Comparison of ENCODE assay signal across 17 cellular contexts in the genomic region with DNA sequence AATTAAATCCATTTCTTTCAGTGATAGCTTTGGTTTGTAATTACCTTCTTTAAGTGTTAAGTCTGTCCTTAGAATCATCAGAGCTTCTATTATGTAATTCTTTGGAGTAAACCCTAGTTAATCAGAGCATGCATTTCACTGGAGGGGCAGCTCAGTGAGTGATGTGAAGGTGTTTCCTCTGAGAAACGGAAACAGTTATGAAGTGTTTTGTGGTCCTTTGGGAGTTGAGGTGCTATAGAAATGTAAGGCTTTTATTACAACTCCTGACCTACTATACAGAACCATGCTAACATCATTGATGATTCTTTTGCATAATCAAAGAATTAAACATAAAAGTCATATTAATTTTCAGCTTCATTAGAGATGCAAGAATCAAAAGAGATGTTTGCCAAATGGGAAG.
"Had no signal": no experiment of that assay in that cellular context is flagged by ENCODE, and none has a peak within 500 bp of the region (broad histone marks: within the 10 kb centered on the region; RNA-seq: fewer than 3 reads in every experiment).

No MANE protein-coding gene starts in this region.

- H3K27me3 Mint-ChIP-seq: activated CD4-positive, alpha-beta T cell treated with anti-CD3 and anti-CD28 coated beads, Interleukin-2, amount 10 ng/mL, durations not matched to agents 24 days and 14 days; activated naive CD8-positive, alpha-beta T cell; stimulated activated memory B cell treated with anti-CD40 and anti-IgM and Interleukin-4, amounts not matched to agents 10 μg/mL and 1 μg/mL and 100 μg/mL, for 72 hours had no signal

- H3K36me3 ChIP-seq: colonic mucosa, thyroid gland had no signal

- DNase-seq: activated CD4-positive, alpha-beta T cell treated with anti-CD3 and anti-CD28 coated beads, Interleukin-2, amount 10 ng/mL, durations not matched to agents 24 days and 14 days; activated CD8-positive, alpha-beta memory T cell treated with anti-CD3 and anti-CD28 coated beads, Interleukin-2, amount 50 U/mL, for 4 hours; activated CD8-positive, alpha-beta T cell treated with anti-CD3 and anti-CD28 coated beads, Interleukin-2, amount 10 ng/mL, durations not matched to agents 7 days and 5 days; activated gamma-delta T cell; activated T-cell treated with anti-CD3 and anti-CD28 coated beads, Interleukin-2, amount 50 U/mL, for 48 hours; amniotic stem cell; colonic mucosa; left colon; midbrain; posterior cingulate gyrus; retina; thyroid gland had no signal

- H3K4me1 ChIP-seq: colonic mucosa, thyroid gland had no signal

- H3K27ac Mint-ChIP-seq: activated CD4-positive, alpha-beta T cell treated with anti-CD3 and anti-CD28 coated beads, Interleukin-2, amount 10 ng/mL, durations not matched to agents 24 days and 14 days; activated CD8-positive, alpha-beta T cell treated with anti-CD3 and anti-CD28 coated beads, Interleukin-2, amount 10 ng/mL, durations not matched to agents 7 days and 5 days; activated naive CD8-positive, alpha-beta T cell; stimulated activated memory B cell treated with anti-CD40 and anti-IgM and Interleukin-4, amounts not matched to agents 10 μg/mL and 1 μg/mL and 100 μg/mL, for 72 hours; WTC11 had no signal

- H3K9me3 ChIP-seq: colonic mucosa, thyroid gland had no signal

- H3K27ac ChIP-seq: colonic mucosa, thyroid gland had no signal

- ATAC-seq: activated CD8-positive, alpha-beta T cell treated with anti-CD3 and anti-CD28 coated beads, Interleukin-2, amount 10 ng/mL, durations not matched to agents 7 days and 5 days; esophagus mucosa; left colon; stimulated activated memory B cell treated with anti-CD40 and anti-IgM and Interleukin-4, amounts not matched to agents 10 μg/mL and 1 μg/mL and 100 μg/mL, for 72 hours; WTC11 had no signal

- H3K27me3 ChIP-seq: colonic mucosa, thyroid gland had no signal

- H3K4me3 Mint-ChIP-seq: activated CD4-positive, alpha-beta T cell treated with anti-CD3 and anti-CD28 coated beads, Interleukin-2, amount 10 ng/mL, durations not matched to agents 24 days and 14 days; activated CD8-positive, alpha-beta T cell treated with anti-CD3 and anti-CD28 coated beads, Interleukin-2, amount 10 ng/mL, durations not matched to agents 7 days and 5 days; activated naive CD8-positive, alpha-beta T cell; stimulated activated memory B cell treated with anti-CD40 and anti-IgM and Interleukin-4, amounts not matched to agents 10 μg/mL and 1 μg/mL and 100 μg/mL, for 72 hours; WTC11 had no signal

- H3K4me1 Mint-ChIP-seq: activated CD4-positive, alpha-beta T cell treated with anti-CD3 and anti-CD28 coated beads, Interleukin-2, amount 10 ng/mL, durations not matched to agents 24 days and 14 days had no signal

- H3K4me3 ChIP-seq: colonic mucosa, lung, thyroid gland had no signal

- H3K9me3 Mint-ChIP-seq: activated CD4-positive, alpha-beta T cell treated with anti-CD3 and anti-CD28 coated beads, Interleukin-2, amount 10 ng/mL, durations not matched to agents 24 days and 14 days; stimulated activated memory B cell treated with anti-CD40 and anti-IgM and Interleukin-4, amounts not matched to agents 10 μg/mL and 1 μg/mL and 100 μg/mL, for 72 hours had no signal
